ENCODE assay signal across 8 cellular contexts in the genomic region with DNA sequence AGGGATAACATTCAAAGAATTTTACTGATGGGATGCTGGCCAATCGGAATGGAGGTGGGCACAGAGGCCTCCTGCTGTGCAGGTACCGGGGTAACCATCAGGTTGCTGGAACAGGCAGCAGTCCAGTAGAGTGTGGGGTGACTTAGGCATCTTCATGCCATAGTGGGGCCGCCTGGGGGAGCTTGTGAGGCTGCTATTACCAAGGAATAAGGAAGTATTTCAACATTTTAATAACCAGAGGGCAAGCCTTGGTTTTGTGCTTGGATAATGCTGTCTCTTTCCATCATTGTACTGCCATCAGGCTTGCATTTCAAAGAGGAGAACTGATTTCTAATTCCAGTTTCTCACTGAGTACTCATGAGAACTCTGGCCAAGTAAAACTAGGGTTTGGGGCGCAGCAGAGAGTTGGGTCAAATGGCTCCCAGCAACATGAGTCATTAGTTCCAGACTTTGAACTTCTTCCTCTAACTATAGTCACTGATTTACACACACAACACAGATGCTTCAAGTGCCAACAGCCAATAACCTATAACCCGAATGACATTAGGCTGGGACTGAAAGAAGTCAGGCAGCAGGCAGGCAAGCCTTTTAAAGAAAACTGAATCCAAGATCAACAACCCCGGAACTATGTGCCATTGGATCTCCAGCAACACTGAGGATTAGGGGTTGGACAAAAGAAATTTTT. TPM values are rescaled to one million over a fixed set of nuclear protein-coding genes. Genes with fewer than 3 reads are reported as not detected.
DNase-seq lines count a peak whose midpoint lies in the region; ATAC-seq and TF ChIP-seq lines count a peak whose summit lies in the region.

No MANE protein-coding gene starts in this region.

- no peak for TF ChIP-seq EP300 in gastroesophageal sphincter (IDR thresholded peaks at IDR 0.05)

- H3K36me3 ChIP-seq in gastroesophageal sphincter (no peaks in the 10 kb centered on the region), smooth muscle cell (ENCODE audit: low read depth) (no peaks in the 10 kb centered on the region)

- H3K9me3 ChIP-seq in AG04450 (ENCODE audit: control insufficient read depth, insufficient read depth, low read length) = peaks cover 4% of the 10 kb centered on the region; the same call in 1 of the 2 replicates
- H3K9me3 ChIP-seq in gastroesophageal sphincter = no peaks in the 10 kb centered on the region
- no peaks in the 10 kb centered on the region for H3K9me3 ChIP-seq in smooth muscle cell (replicated peaks; ENCODE audit: low read depth)

- peak; percentile 56 for TF ChIP-seq CTCF in AG04450 (IDR thresholded peaks at IDR 0.05; ENCODE audit: low read depth, low read length)
- no peak for TF ChIP-seq CTCF in gastroesophageal sphincter (IDR thresholded peaks at IDR 0.05)
- TF ChIP-seq CTCF in smooth muscle cell (IDR thresholded peaks at IDR 0.05; ENCODE audit: borderline replicate concordance, insufficient read depth, poor library complexity, severe bottlenecking) = peak; percentile 31

- TF ChIP-seq POLR2A in gastroesophageal sphincter (IDR thresholded peaks at IDR 0.05) = no peak

- peak overlapping the region; percentile 49 for H3K4me2 ChIP-seq in smooth muscle cell

- no peak overlapping the region for H3K4me3 ChIP-seq in AG04450 (ENCODE audit: low read depth, low read length)
- no peak overlapping the region for H3K4me3 ChIP-seq in gastroesophageal sphincter
- H3K4me3 ChIP-seq in smooth muscle cell = no peak overlapping the region

- peak overlapping the region; percentile 52 for H2AFZ ChIP-seq in smooth muscle cell (ENCODE audit: low read depth)

- H3K27ac ChIP-seq in AG04450 (ENCODE audit: low read depth, low read length) = no peak overlapping the region
- peak overlapping the region in 1 of 4 donors; percentile 14 for H3K27ac ChIP-seq in gastroesophageal sphincter
- H3K27ac ChIP-seq in smooth muscle cell (ENCODE audit: low read depth) = peak overlapping the region; percentile 93

- H3K79me2 ChIP-seq in smooth muscle cell (ENCODE audit: low read depth) = no peaks in the 10 kb centered on the region

- POLR2A ChIA-PET in AG04450 (lab: Yijun Ruan, JAX) = no interaction called here

- no peaks in the 10 kb centered on the region for H3K4me1 ChIP-seq in gastroesophageal sphincter
- peaks cover 7% of the 10 kb centered on the region for H3K4me1 ChIP-seq in smooth muscle cell (ENCODE audit: low read depth)

- CTCF ChIA-PET in AG04450 (lab: Charles Lee) = interaction anchor here (1.6 kb wide), 1 partner anchor 66 kb away, joined by 6 read pairs; no protein-coding TSS in a partner anchor

- no peaks in the 10 kb centered on the region for H4K20me1 ChIP-seq in smooth muscle cell (ENCODE audit: low read depth)

- 63 to 68% methylated on average over 4 to 6 of the region's 6 CpGs for WGBS in gastroesophageal sphincter (ENCODE audit: low coverage in 1 of 2), 2 donors
- WGBS in smooth muscle cell (ENCODE audit: low lambda C conversion rate) = 63% methylated on average over 6 of the region's 6 CpGs

- ATAC-seq in gastroesophageal sphincter (peak; percentile 28), GM18861 (IDR thresholded peaks at IDR 0.05; ENCODE audit: unreplicated experiment) (no peak), GM21528 (IDR thresholded peaks at IDR 0.05; ENCODE audit: low FRiP score, unreplicated experiment) (no peak)

- no peaks in the 10 kb centered on the region for H3F3A ChIP-seq in smooth muscle cell (ENCODE audit: low read depth)

- DNase-seq in AG04450 (ENCODE audit: low read depth, low spot score) (no peak), H4 (ENCODE audit: low spot score) (peak; percentile 72), SKM-1 (lab: John Stamatoyannopoulos, UW; ENCODE audit: unreplicated experiment) (peak; percentile 60), smooth muscle cell (lab: John Stamatoyannopoulos, UW; ENCODE audit: unreplicated experiment) (no peak), NCI-H748 treated with DMSO at 0.1 percent for 48 hours (lab: John Stamatoyannopoulos, UW) (no peak)

- peak overlapping the region; percentile 78 for H3K9ac ChIP-seq in smooth muscle cell (ENCODE audit: low read depth)

- H3K27me3 ChIP-seq in AG04450 (ENCODE audit: control insufficient read depth, insufficient read depth, low read length) (peaks cover 9% of the 10 kb centered on the region), gastroesophageal sphincter (no peaks in the 10 kb centered on the region), smooth muscle cell (ENCODE audit: low read depth) (no peaks in the 10 kb centered on the region)

RNA-seq across cellular contexts. Expression of gene FHL2, which starts 56.1 kb away (rescaled TPM):
- polyA plus RNA-seq in AG04450 (2011; rRNA removed) = 497 and 555 TPM in 2 replicates
- polyA minus RNA-seq in AG04450 (2011; rRNA and poly(A)+ RNA removed) = 400 and 514 TPM in 2 replicates
- total RNA-seq in H4 (2014; rRNA removed; shearing (Covaris generic)) = 163 and 195 TPM in 2 replicates
- total RNA-seq in gastroesophageal sphincter = 100 to 1,000 TPM in 3 of 4 donors, 10 to 100 TPM in 1; 93.9 to 150 (median 109) TPM
- total RNA-seq in smooth muscle cell = 67.6 and 98.0 TPM in 2 replicates
- polyA plus RNA-seq in smooth muscle cell = 64.1 and 82.8 TPM in 2 replicates

Comparison
In these comparisons a context has a peak if more than half of its experiments do, and no peak if none do; other contexts are left out.
1. DNase-seq: peak in H4 (single experiment) and SKM-1 (single experiment); none in AG04450 (single experiment), smooth muscle cell (single experiment) and NCI-H748 treated with DMSO at 0.1 percent for 48 hours (single experiment).
2. CTCF ChIP-seq: peak in AG04450 (single experiment) and smooth muscle cell (single experiment); none in gastroesophageal sphincter (0 of 4).